ENCODE assay signal across 20 cellular contexts in the genomic region with DNA sequence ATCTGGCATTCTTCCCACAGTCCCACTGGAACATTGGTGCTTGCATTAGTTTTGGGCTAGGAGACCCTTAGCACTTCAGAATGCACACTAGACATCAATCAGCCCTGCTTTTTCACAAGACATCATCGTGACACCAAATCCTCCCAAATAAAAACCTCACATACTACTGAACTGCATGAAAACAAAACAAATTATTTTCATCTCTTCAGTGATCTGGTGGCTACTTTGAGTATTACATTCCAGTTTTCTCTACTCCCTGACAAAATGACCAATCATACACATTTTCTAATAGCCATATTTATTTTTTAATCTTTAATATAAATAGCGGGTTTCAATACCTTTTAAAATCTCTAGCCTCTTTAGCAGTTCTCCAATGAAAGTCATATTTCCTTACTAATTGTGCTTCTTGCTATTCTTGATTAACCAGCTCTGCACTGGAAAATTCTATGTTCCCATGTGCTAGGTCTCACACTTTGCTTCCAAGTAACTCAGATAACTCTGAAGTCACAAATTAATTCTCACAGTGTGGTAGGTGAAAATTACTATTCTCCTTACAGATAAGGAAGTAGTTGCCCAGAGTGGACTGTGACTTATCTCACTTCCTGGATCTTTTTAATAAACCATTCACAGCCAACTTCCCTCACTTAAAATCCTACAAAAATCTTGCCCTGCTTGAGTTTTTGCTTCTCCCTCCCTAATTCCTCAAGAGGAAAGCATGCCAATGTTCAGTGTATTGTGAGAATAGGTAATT.
DNase-seq lines count a peak whose midpoint lies in the region; ATAC-seq and TF ChIP-seq lines count a peak whose summit lies in the region.
"Had no signal": no experiment of that assay in that cellular context is flagged by ENCODE, and none has a peak within 500 bp of the region (broad histone marks: within the 10 kb centered on the region; RNA-seq: fewer than 3 reads in every experiment).

No MANE protein-coding gene starts in this region.

- peaks cover 7% of the 10 kb centered on the region for H3K27me3 Mint-ChIP-seq in endothelial cell (ENCODE audit: unreplicated experiment)
- H3K27me3 Mint-ChIP-seq in neural crest cell (ENCODE audit: low read depth), result peaks cover 27% of the 10 kb centered on the region

- H3K9me3 Mint-ChIP-seq in endothelial cell (ENCODE audit: unreplicated experiment), result no peaks in the 10 kb centered on the region
- H3K9me3 Mint-ChIP-seq in neural crest cell, result no peaks in the 10 kb centered on the region

- TF ChIP-seq POLR2A in upper lobe of left lung (IDR thresholded peaks at IDR 0.05) (no peak), esophagus muscularis mucosa (IDR thresholded peaks at IDR 0.05; ENCODE audit: low read depth) (no peak)

- TF ChIP-seq EP300 in upper lobe of left lung (IDR thresholded peaks at IDR 0.05), result no peak
- no peak for TF ChIP-seq EP300 in esophagus muscularis mucosa (IDR thresholded peaks at IDR 0.05)

- H3K36me3 Mint-ChIP-seq in endothelial cell (ENCODE audit: low read depth, unreplicated experiment) (no peaks in the 10 kb centered on the region), neural crest cell (ENCODE audit: low read depth) (no peaks in the 10 kb centered on the region)

- ATAC-seq in upper lobe of left lung (ENCODE audit: low FRiP score in 2 of 2), result no peak
- ATAC-seq: Panc1 had no signal

- H3K4me3 Mint-ChIP-seq in endothelial cell (ENCODE audit: unreplicated experiment) (no peak overlapping the region), neural crest cell (no peak overlapping the region)
- H3K4me3 Mint-ChIP-seq: CD14-positive monocyte had no signal

- H3K27ac Mint-ChIP-seq in endothelial cell (ENCODE audit: unreplicated experiment) (no peak overlapping the region), neural crest cell (ENCODE audit: unreplicated experiment) (no peak overlapping the region)
- H3K27ac Mint-ChIP-seq: CD14-positive monocyte had no signal

- H3K4me1 Mint-ChIP-seq in endothelial cell (ENCODE audit: unreplicated experiment) (peaks cover 3% of the 10 kb centered on the region), neural crest cell (peaks cover 6% of the 10 kb centered on the region)

- H3K4me3 ChIP-seq in upper lobe of left lung (no peak overlapping the region), esophagus muscularis mucosa (no peak overlapping the region)

- H3K36me3 ChIP-seq in upper lobe of left lung, result no peaks in the 10 kb centered on the region
- no peaks in the 10 kb centered on the region for H3K36me3 ChIP-seq in esophagus muscularis mucosa

- H3K9me3 ChIP-seq in upper lobe of left lung (no peaks in the 10 kb centered on the region), esophagus muscularis mucosa (no peaks in the 10 kb centered on the region)

- TF ChIP-seq CTCF in endothelial cell (IDR thresholded peaks at IDR 0.05; ENCODE audit: unreplicated experiment), result peak; percentile 47
- TF ChIP-seq CTCF in neural crest cell (conservative IDR thresholded peaks at IDR 0.05), result peak; percentile 45
- TF ChIP-seq CTCF in upper lobe of left lung (IDR thresholded peaks at IDR 0.05), result no peak
- TF ChIP-seq CTCF in esophagus muscularis mucosa (IDR thresholded peaks at IDR 0.05), result peak in 1 of 3 experiments; percentile 8

- H3K27me3 ChIP-seq in upper lobe of left lung (peaks cover 0 to 18% (median 2%) of the 10 kb centered on the region in 4 donors), esophagus muscularis mucosa (peaks cover 0 to 75% (median 2%) of the 10 kb centered on the region in 4 donors)

- WGBS in upper lobe of left lung, 2 donors, result 86 to 88% methylated on average over 2 of the region's 2 CpGs
- WGBS in esophagus muscularis mucosa, result 88% methylated on average over 2 of the region's 2 CpGs

- H3K4me1 ChIP-seq in upper lobe of left lung (peaks cover 9 to 29% (median 15%) of the 10 kb centered on the region in 4 donors), esophagus muscularis mucosa (peaks cover 11 to 33% (median 32%) of the 10 kb centered on the region in 4 donors)

- DNase-seq in CD1c-positive myeloid dendritic cell (ENCODE audit: extremely low spot score), result peak; percentile 52
- peak; percentile 42 for DNase-seq in MV-4-11 (lab: John Stamatoyannopoulos, UW)
- DNase-seq in endothelial cell (ENCODE audit: low spot score), result no peak
- no peak for DNase-seq in neural crest cell (ENCODE audit: low read depth, low spot score)
- DNase-seq in activated CD4-positive, alpha-beta T cell treated with anti-CD3 and anti-CD28 coated beads for 4 hours, result no peak
- no peak for DNase-seq in upper lobe of left lung
- DNase-seq in DMS114 treated with DMSO at 0.1 percent for 48 hours (lab: John Stamatoyannopoulos, UW; ENCODE audit: unreplicated experiment), result no peak
- no peak for DNase-seq in esophagus muscularis mucosa (ENCODE audit: extremely low spot score)
- DNase-seq: AML-193, COR-L47, H7, IMR-90, Kasumi-1, NCI-H1436 treated with DMSO at 0.1 percent for 48 hours, NCI-H2029 treated with DMSO at 0.1 percent for 48 hours, NCI-H2171 treated with DMSO at 0.1 percent for 48 hours, NCI-H446 treated with DMSO at 0.1 percent for 48 hours, NCI-H748 treated with DMSO at 0.1 percent for 48 hours had no signal

- intact Hi-C loops in esophagus muscularis mucosa (cut with DNase I), result no loop called here

- no peak overlapping the region for H3K27ac ChIP-seq in upper lobe of left lung
- no peak overlapping the region for H3K27ac ChIP-seq in esophagus muscularis mucosa (replicated peaks in 1 of 4)

Comparison
In these comparisons a context has a peak if more than half of its experiments do, and no peak if none do; other contexts are left out.
1. DNase-seq: peak in CD1c-positive myeloid dendritic cell (single experiment) and MV-4-11 (single experiment); none in endothelial cell (single experiment), neural crest cell (single experiment), activated CD4-positive, alpha-beta T cell treated with anti-CD3 and anti-CD28 coated beads for 4 hours (0 of 2), upper lobe of left lung (0 of 2), DMS114 treated with DMSO at 0.1 percent for 48 hours (single experiment) and esophagus muscularis mucosa (single experiment).
2. CTCF ChIP-seq: peak in endothelial cell (single experiment) and neural crest cell (single experiment); none in upper lobe of left lung (0 of 6).